In genomic region chr11:108697872-108698473, GRCh38 we compare ENCODE assay signal across 8 cellular contexts. TPM values are rescaled to one million over a fixed set of nuclear protein-coding genes. Genes with fewer than 3 reads are reported as not detected.
DNase-seq lines count a peak whose midpoint lies in the region; FAIRE-seq and TF ChIP-seq lines count a peak whose summit lies in the region.

No MANE protein-coding gene starts in this region.

- peak overlapping the region; percentile 87 for H3K4me2 ChIP-seq in keratinocyte (ENCODE audit: control insufficient read depth, extremely low read depth, insufficient read depth, low read depth, low read length)

- H4K20me1 ChIP-seq in keratinocyte (ENCODE audit: control insufficient read depth, extremely low read depth, insufficient read depth, low read length) = no peaks in the 10 kb centered on the region

- peak overlapping the region; percentile 68 for H3K9ac ChIP-seq in keratinocyte (ENCODE audit: control insufficient read depth, extremely low read depth, insufficient read depth, low read length)

- H3K4me1 ChIP-seq in HEK293 (ENCODE audit: control insufficient read depth, insufficient read depth, low read length) (no peaks in the 10 kb centered on the region), SJCRH30 (no peaks in the 10 kb centered on the region), breast epithelium (no peaks in the 10 kb centered on the region), keratinocyte (ENCODE audit: control insufficient read depth, extremely low read depth, insufficient read depth, low read length) (peaks cover 27% of the 10 kb centered on the region)

- dilution Hi-C loops in keratinocyte (cut with MboI; ENCODE audit: extremely low pct_ligation_motif_present, low sequenced_read_pairs) = no loop called here

- POLR2A ChIA-PET in HEK293 (lab: Yijun Ruan, JAX) = interaction anchor here (0.6 kb wide), 1 partner anchor 174 kb away, joined by 3 read pairs; no protein-coding TSS in a partner anchor

- FAIRE-seq in keratinocyte (lab: Jason Lieb, UNC) = peak; percentile 9

- TF ChIP-seq CTCF in GM12801 (IDR thresholded peaks at IDR 0.05; ENCODE audit: extremely low read depth, insufficient read length) (peak; percentile 78), HEK293 (tag by site-specific recombination; IDR thresholded peaks at IDR 0.05) (peak; percentile 57), breast epithelium (IDR thresholded peaks at IDR 0.05) (peak in 2 of 3 donors; percentile 69 to 79), keratinocyte (optimal IDR thresholded peaks at IDR 0.05 in 1 of 3, IDR thresholded peaks at IDR 0.05 in 1 of 3, conservative IDR thresholded peaks at IDR 0.05 in 1 of 3; ENCODE audit: extremely low read depth in 1 of 3, insufficient read depth in 2 of 3, low read length in 3 of 3) (peak; percentile 85 to 93 (median 91))

- H3K27ac ChIP-seq in HEK293 (ENCODE audit: extremely low read depth, low read depth, low read length) (no peak overlapping the region), SJCRH30 (no peak overlapping the region), breast epithelium (no peak overlapping the region), keratinocyte (ENCODE audit: control insufficient read depth, insufficient read depth, low read length) (peak overlapping the region; percentile 89)

- no peak for TF ChIP-seq POLR2A in breast epithelium (IDR thresholded peaks at IDR 0.05)

- H3K9me3 ChIP-seq in HEK293 (ENCODE audit: control insufficient read depth, insufficient read depth, low read depth, low read length) = no peaks in the 10 kb centered on the region
- no peaks in the 10 kb centered on the region for H3K9me3 ChIP-seq in MG63
- no peaks in the 10 kb centered on the region for H3K9me3 ChIP-seq in SJCRH30 (replicated peaks)
- no peaks in the 10 kb centered on the region for H3K9me3 ChIP-seq in breast epithelium
- no peaks in the 10 kb centered on the region for H3K9me3 ChIP-seq in keratinocyte (ENCODE audit: control insufficient read depth, low read depth, low read length)

- peak overlapping the region; percentile 19 for H2AFZ ChIP-seq in keratinocyte (ENCODE audit: control insufficient read depth, low read length)

- no peaks in the 10 kb centered on the region for H3K9me1 ChIP-seq in keratinocyte (ENCODE audit: control insufficient read depth, extremely low read depth, insufficient read depth, low read length)

- DNase-seq in A172 (ENCODE audit: low spot score) (peak; percentile 43), MG63 (peak; percentile 38), SJCRH30 (peak; percentile 18 to 59), breast epithelium (ENCODE audit: low spot score in 2 of 2) (no peak), keratinocyte (ENCODE audit: low read depth, low spot score) (peak; percentile 25)
- DNase-seq in stimulated activated CD4-positive, alpha-beta T cell treated with anti-CD3 and anti-CD28 coated beads, Interleukin-4, amount 100 ng/mL, for 4 hours = peak; percentile 1 to 23

- CTCF ChIA-PET in HEK293 (lab: Yijun Ruan, JAX) = interaction anchor here (0.5 to 2.9 kb wide), 26 partner anchors 13 to 1241 kb away, joined by 3 to 23 read pairs (median 4); no protein-coding TSS in a partner anchor

- H3K36me3 ChIP-seq in HEK293 (ENCODE audit: control insufficient read depth in 2 of 2, insufficient read depth in 1 of 2, low read length in 2 of 2) (peaks cover 0 to 40% of the 10 kb centered on the region in 2 experiments; a peak in 2 of 3 replicates), MG63 (peaks cover 45% of the 10 kb centered on the region), SJCRH30 (peaks cover 11% of the 10 kb centered on the region), breast epithelium (no peaks in the 10 kb centered on the region), keratinocyte (ENCODE audit: control insufficient read depth in 2 of 2, extremely low read depth in 1 of 2, insufficient read depth in 2 of 2, low read length in 2 of 2) (peaks cover 0 to 7% of the 10 kb centered on the region in 2 experiments)

- H3K27me3 ChIP-seq in MG63 = no peaks in the 10 kb centered on the region
- H3K27me3 ChIP-seq in SJCRH30 = no peaks in the 10 kb centered on the region
- H3K27me3 ChIP-seq in breast epithelium = no peaks in the 10 kb centered on the region
- no peaks in the 10 kb centered on the region for H3K27me3 ChIP-seq in keratinocyte (ENCODE audit: control insufficient read depth, extremely low read depth, insufficient read depth, low read length)

- H3K79me2 ChIP-seq in keratinocyte (ENCODE audit: control insufficient read depth, insufficient read depth, low read length) = no peaks in the 10 kb centered on the region

- intact Hi-C loops in breast epithelium (cut with DNase I; ENCODE audit: low total_unique reads) = no loop called here

- H3K4me3 ChIP-seq in HEK293 (ENCODE audit: low read depth, low read length) = no peak overlapping the region
- no peak overlapping the region for H3K4me3 ChIP-seq in MG63
- no peak overlapping the region for H3K4me3 ChIP-seq in SJCRH30
- no peak overlapping the region for H3K4me3 ChIP-seq in breast epithelium
- H3K4me3 ChIP-seq in keratinocyte (ENCODE audit: control insufficient read depth in 2 of 3, extremely low read depth in 1 of 3, insufficient read depth in 2 of 3, low read depth in 1 of 3, low read length in 3 of 3) = peak overlapping the region in 2 of 3 experiments; percentile 19 to 47

TF ChIP-seq in HEK293, 187 proteins besides CTCF, POLR2A, EP300 and RAD21:
- TF ChIP-seq WT1 (tag by site-specific recombination; IDR thresholded peaks at IDR 0.05) = no peak
- TF ChIP-seq ZNF654 (tag by site-specific recombination; IDR thresholded peaks at IDR 0.05; ENCODE audit: low read depth) = peak; percentile 84
- no peak for TF ChIP-seq OVOL3 (tag by site-specific recombination; IDR thresholded peaks at IDR 0.05)

RNA-seq across cellular contexts. Expression of gene DDX10, which starts 33.1 kb away (rescaled TPM):
- total RNA-seq in A172 (2014; rRNA removed; shearing (Covaris generic)) = 19.7 and 28.0 TPM in 2 replicates
- 12.8 and 18.9 TPM in 2 replicates for total RNA-seq in MG63 (2014; rRNA removed; shearing (Covaris generic); ENCODE audit: low replicate concordance)
- 39.1 and 43.4 TPM in 2 replicates for total RNA-seq in SJCRH30 (2014; rRNA removed; shearing (Covaris generic))
- 10 to 100 TPM; 17.3 to 41.9 (median 29.5) TPM for total RNA-seq in breast epithelium
- 23.4 to 32.3 TPM (median 29.5 TPM) in 3 replicates for polyA plus RNA-seq in keratinocyte
- 30.9 TPM for polyA plus RNA-seq in keratinocyte (2011; ENCODE audit: low read depth)
- polyA plus RNA-seq in keratinocyte (2011; cell fraction: cytosol; rRNA removed) = 21.1 and 35.6 TPM in 2 replicates
- polyA plus RNA-seq in keratinocyte (2011; cell fraction: nucleus; rRNA removed) = 43.8 and 46.1 TPM in 2 replicates
- 21.1 and 21.4 TPM in 2 replicates for polyA plus RNA-seq in keratinocyte (2012; ENCODE audit: low replicate concordance)
- polyA minus RNA-seq in keratinocyte = 15.6 to 47.1 TPM (median 37.6 TPM) in 3 replicates
- 12.9 TPM for polyA minus RNA-seq in keratinocyte (2011; cell fraction: cytosol; rRNA and poly(A)+ RNA removed)
- polyA minus RNA-seq in keratinocyte (2011; cell fraction: nucleus; rRNA and poly(A)+ RNA removed) = 18.8 and 41.8 TPM in 2 replicates

Comparison
In these comparisons a context has a peak if more than half of its experiments do, and no peak if none do; other contexts are left out.
1. DNase-seq: peak in A172 (single experiment), MG63 (single experiment), SJCRH30 (2 of 2), keratinocyte (single experiment) and stimulated activated CD4-positive, alpha-beta T cell treated with anti-CD3 and anti-CD28 coated beads, Interleukin-4, amount 100 ng/mL, for 4 hours (2 of 2); none in breast epithelium (0 of 2).
2. H3K4me3 ChIP-seq: peak in keratinocyte (2 of 3); none in HEK293 (single experiment), MG63 (single experiment), SJCRH30 (single experiment) and breast epithelium (0 of 3).
3. Peak in every context shown above with its lines, with median percentiles within 50 percentile points of each other: CTCF ChIP-seq.